In genomic region chr11:62832346-62833234, GRCh38 we compare ENCODE assay signal across 8 cellular contexts. TPM values are rescaled to one million over a fixed set of nuclear protein-coding genes. Genes with fewer than 3 reads are reported as not detected.
DNase-seq lines count a peak whose midpoint lies in the region; ATAC-seq and TF ChIP-seq lines count a peak whose summit lies in the region.

Gene TEX54 (minus strand): TSS chr11:62832841.

- peaks cover 31 to 58% (median 40%) of the 10 kb centered on the region in 10 experiments for H3K4me1 ChIP-seq in BLaER1 treated with 17β-estradiol and CSF1 and Interleukin-3, amounts not matched to agents 10 nM and 100 nM
- H3K4me1 ChIP-seq in Loucy (ENCODE audit: insufficient read depth, low read length, poor library complexity, severe bottlenecking) (peaks cover 14% of the 10 kb centered on the region), tibial nerve (peaks cover 0 to 69% (median 29%) of the 10 kb centered on the region in 4 donors)

- H3K79me2 ChIP-seq in Loucy (ENCODE audit: insufficient read depth, low read length): peaks cover 51% of the 10 kb centered on the region

- peaks cover 41% of the 10 kb centered on the region for H3K4me1 Mint-ChIP-seq in central memory CD8-positive, alpha-beta T cell
- H3K4me1 Mint-ChIP-seq in memory B cell: peaks cover 28% of the 10 kb centered on the region

- H3K4me3 ChIP-seq in BLaER1 treated with 17β-estradiol and CSF1 and Interleukin-3, amounts not matched to agents 10 nM and 100 nM: peak within 1 kb of the TSS; percentile 73 to 96 (median 86)
- H3K4me3 ChIP-seq in Loucy (ENCODE audit: low read length, poor library complexity, severe bottlenecking): peak within 1 kb of the TSS; percentile 93
- peak within 1 kb of the TSS; percentile 79 to 96 (median 84) for H3K4me3 ChIP-seq in tibial nerve

- peak within 1 kb of the TSS; percentile 80 for H2AFZ ChIP-seq in Loucy (ENCODE audit: low read length)

- TF ChIP-seq EP300 in tibial nerve (IDR thresholded peaks at IDR 0.05): no peak

- H3K4me3 Mint-ChIP-seq in central memory CD8-positive, alpha-beta T cell: peak within 1 kb of the TSS; percentile 92
- H3K4me3 Mint-ChIP-seq in memory B cell: peak within 1 kb of the TSS; percentile 88

- ATAC-seq in GM21381 (IDR thresholded peaks at IDR 0.05; ENCODE audit: unreplicated experiment): peak; percentile 14
- ATAC-seq in central memory CD8-positive, alpha-beta T cell (replicated peaks; ENCODE audit: extremely low read depth, poor library complexity, severe bottlenecking): peak; percentile 2
- peak; percentile 2 for ATAC-seq in memory B cell (ENCODE audit: low read depth)
- no peak for ATAC-seq in GM18861 (IDR thresholded peaks at IDR 0.05; ENCODE audit: unreplicated experiment)

- no peaks in the 10 kb centered on the region for H3F3A ChIP-seq in Loucy (ENCODE audit: low read depth)

- H3K36me3 Mint-ChIP-seq in central memory CD8-positive, alpha-beta T cell (ENCODE audit: insufficient read depth): peaks cover 33% of the 10 kb centered on the region
- H3K36me3 Mint-ChIP-seq in memory B cell: peaks cover 20% of the 10 kb centered on the region

- peak within 1 kb of the TSS; percentile 84 to 99 (median 94) for H3K4me2 ChIP-seq in BLaER1 treated with 17β-estradiol and CSF1 and Interleukin-3, amounts not matched to agents 10 nM and 100 nM
- peak within 1 kb of the TSS; percentile 72 for H3K4me2 ChIP-seq in Loucy (ENCODE audit: low read depth, low read length, poor library complexity, severe bottlenecking)

- peak within 1 kb of the TSS; percentile 81 to 97 (median 88) for H3K27ac ChIP-seq in BLaER1 treated with 17β-estradiol and CSF1 and Interleukin-3, amounts not matched to agents 10 nM and 100 nM
- H3K27ac ChIP-seq in tibial nerve: peak within 1 kb of the TSS; percentile 88 to 98 (median 96)

- no peak for DNase-seq in central memory CD8-positive, alpha-beta T cell (ENCODE audit: low spot score in 2 of 2)
- DNase-seq in memory B cell (ENCODE audit: low spot score in 2 of 2): no peak
- DNase-seq in tibial nerve (ENCODE audit: low spot score in 2 of 2): no peak
- DNase-seq in NCI-H2107 (lab: John Stamatoyannopoulos, UW): no peak

- H3K9me3 ChIP-seq in BLaER1 treated with 17β-estradiol and CSF1 and Interleukin-3, amounts not matched to agents 10 nM and 100 nM (replicated peaks in 1 of 11): no peaks in the 10 kb centered on the region
- H3K9me3 ChIP-seq in Loucy (ENCODE audit: insufficient read depth, low read depth, low read length): no peaks in the 10 kb centered on the region
- H3K9me3 ChIP-seq in tibial nerve: no peaks in the 10 kb centered on the region

- H3K27me3 Mint-ChIP-seq in central memory CD8-positive, alpha-beta T cell: no peaks in the 10 kb centered on the region
- H3K27me3 Mint-ChIP-seq in memory B cell: no peaks in the 10 kb centered on the region

- no peaks in the 10 kb centered on the region for H3K9me2 ChIP-seq in Loucy (replicated peaks; ENCODE audit: low read depth, low read length)

- no peaks in the 10 kb centered on the region for H3K27me3 ChIP-seq in BLaER1 treated with 17β-estradiol and CSF1 and Interleukin-3, amounts not matched to agents 10 nM and 100 nM
- H3K27me3 ChIP-seq in Loucy (ENCODE audit: insufficient read depth, low read length, poor library complexity, severe bottlenecking) (no peaks in the 10 kb centered on the region), tibial nerve (no peaks in the 10 kb centered on the region)

- TF ChIP-seq CTCF in Loucy (conservative IDR thresholded peaks at IDR 0.05; ENCODE audit: low read length): no peak
- no peak for TF ChIP-seq CTCF in tibial nerve (IDR thresholded peaks at IDR 0.05)

- H3K36me3 ChIP-seq in BLaER1 treated with 17β-estradiol and CSF1 and Interleukin-3, amounts not matched to agents 10 nM and 100 nM: peaks cover 51 to 77% (median 65%) of the 10 kb centered on the region in 11 experiments
- H3K36me3 ChIP-seq in Loucy (ENCODE audit: insufficient read depth, low read length): peaks cover 11% of the 10 kb centered on the region; the same call in 1 of the 2 replicates
- H3K36me3 ChIP-seq in tibial nerve: peaks cover 0 to 49% (median 11%) of the 10 kb centered on the region in 3 donors

- 3 to 9% methylated on average over 27 to 35 of the region's 40 CpGs for WGBS in tibial nerve, 2 donors

- H3K9me3 Mint-ChIP-seq in central memory CD8-positive, alpha-beta T cell: no peaks in the 10 kb centered on the region
- no peaks in the 10 kb centered on the region for H3K9me3 Mint-ChIP-seq in memory B cell

- TF ChIP-seq POLR2A in tibial nerve (IDR thresholded peaks at IDR 0.05): peak in 1 of 2 donors; percentile 6

- peak within 1 kb of the TSS; percentile 86 to 97 (median 95) for H3K9ac ChIP-seq in BLaER1 treated with 17β-estradiol and CSF1 and Interleukin-3, amounts not matched to agents 10 nM and 100 nM
- H3K9ac ChIP-seq in Loucy (ENCODE audit: low read depth, low read length, poor library complexity, severe bottlenecking): peak within 1 kb of the TSS; percentile 80

- peak within 1 kb of the TSS; percentile 98 for H3K27ac Mint-ChIP-seq in central memory CD8-positive, alpha-beta T cell (ENCODE audit: low read depth)
- H3K27ac Mint-ChIP-seq in memory B cell: peak within 1 kb of the TSS; percentile 95

- H4K20me1 ChIP-seq in BLaER1 treated with 17β-estradiol and CSF1 and Interleukin-3, amounts not matched to agents 10 nM and 100 nM: peaks cover 12 to 87% (median 37%) of the 10 kb centered on the region in 11 experiments; a peak in 17 of 22 replicates
- H4K20me1 ChIP-seq in Loucy (ENCODE audit: insufficient read depth, low read length, poor library complexity, severe bottlenecking): peaks cover 8% of the 10 kb centered on the region

RNA-seq across cellular contexts. Expression of gene TEX54, which starts in this region (rescaled TPM):
- not detected for total RNA-seq in tibial nerve
